In genomic region chr5:127967983-127968592, GRCh38 we compare ENCODE assay signal across 29 cellular contexts.
DNase-seq lines count a peak whose midpoint lies in the region; ATAC-seq, FAIRE-seq and TF ChIP-seq lines count a peak whose summit lies in the region.
"Had no signal": no experiment of that assay in that cellular context is flagged by ENCODE, and none has a peak within 500 bp of the region (broad histone marks: within the 10 kb centered on the region; RNA-seq: fewer than 3 reads in every experiment).

No MANE protein-coding gene starts in this region.

- H3K4me3 ChIP-seq in bronchial epithelial cell (ENCODE audit: low read depth, low read length) (no peak overlapping the region), mucosa of descending colon (no peak overlapping the region)
- H3K4me3 ChIP-seq: GM23338, HAP-1, MG63, Peyer's patch had no signal

- no peak for TF ChIP-seq CTCF in 22Rv1 (IDR thresholded peaks at IDR 0.05)
- no peak for TF ChIP-seq CTCF in bronchial epithelial cell (IDR thresholded peaks at IDR 0.05; ENCODE audit: insufficient read depth, low read length, severe bottlenecking)
- TF ChIP-seq CTCF in foreskin keratinocyte (conservative IDR thresholded peaks at IDR 0.05), result no peak
- TF ChIP-seq CTCF in mucosa of descending colon (IDR thresholded peaks at IDR 0.05), result no peak

- ATAC-seq in foreskin keratinocyte, result peak; percentile 91
- no peak for ATAC-seq in GM19397 (IDR thresholded peaks at IDR 0.05; ENCODE audit: unreplicated experiment)
- ATAC-seq in mucosa of descending colon, result no peak
- ATAC-seq in HG03135 (IDR thresholded peaks at IDR 0.05; ENCODE audit: unreplicated experiment), result no peak
- ATAC-seq: CD8-positive, alpha-beta T cell; GM23338 had no signal

- H3K27ac ChIP-seq in 22Rv1, result peak overlapping the region; percentile 60
- H3K27ac ChIP-seq in foreskin keratinocyte, result peak overlapping the region; percentile 46
- H3K27ac ChIP-seq: C4-2B, Peyer's patch had no signal

- in situ Hi-C loops in G401 (cut with HindIII; ENCODE audit: low sequenced_read_pairs), result no loop called here

- H3K4me1 ChIP-seq in foreskin keratinocyte (peaks cover 32% of the 10 kb centered on the region), mucosa of descending colon (ENCODE audit: low read depth) (peaks cover under 1% of the 10 kb centered on the region)
- H3K4me1 ChIP-seq: Caco-2, HAP-1, Peyer's patch had no signal

- H3K9me3 ChIP-seq in mucosa of descending colon, result no peaks in the 10 kb centered on the region
- H3K9me3 ChIP-seq: HAP-1, MG63, Peyer's patch, SK-N-SH had no signal

- H3K36me3 ChIP-seq in bronchial epithelial cell (ENCODE audit: control insufficient read depth, insufficient read depth, low read length) (peaks cover 4% of the 10 kb centered on the region), mucosa of descending colon (ENCODE audit: low read depth) (no peaks in the 10 kb centered on the region)
- H3K36me3 ChIP-seq: HAP-1, MG63, Peyer's patch had no signal

- H3K27me3 ChIP-seq in bronchial epithelial cell (ENCODE audit: control insufficient read depth, insufficient read depth, low read length) (no peaks in the 10 kb centered on the region), foreskin keratinocyte (no peaks in the 10 kb centered on the region)
- H3K27me3 ChIP-seq: MG63, Peyer's patch had no signal

- peak; percentile 23 for FAIRE-seq in bronchial epithelial cell (lab: Jason Lieb, UNC)
- FAIRE-seq: A204.1, HTR-8/SVneo had no signal

- peak; percentile 38 for DNase-seq in G401 (ENCODE audit: low spot score)
- DNase-seq in bronchial epithelial cell (ENCODE audit: low read depth), result peak; percentile 90
- peak; percentile 69 to 85 for DNase-seq in foreskin keratinocyte
- no peak for DNase-seq in mucosa of descending colon
- DNase-seq: Caco-2; CD8-positive, alpha-beta T cell; DMS 273 treated with DMSO at 0.1 percent for 48 hours; DMS79 treated with DMSO at 0.1 percent for 48 hours; HFFc6; KBM-7; MG63; NCI-H1105 treated with DMSO at 0.1 percent for 48 hours; NCI-H146; NCI-H2029; NCI-H446; NCI-H524 treated with DMSO at 0.1 percent for 48 hours; NCI-H774; NK-92 treated with Interleukin-12 subunit alpha and Interleukin-12 subunit beta, amount 100 ng/mL, for 24 hours; Peyer's patch; SK-N-SH; SW 1271 had no signal

- intact Hi-C loops in mucosa of descending colon (cut with DNase I, micrococcal nuclease), result no loop called here

Comparison
In these comparisons a context has a peak if more than half of its experiments do, and no peak if none do; other contexts are left out.
1. DNase-seq: peak in G401 (single experiment), bronchial epithelial cell (single experiment) and foreskin keratinocyte (2 of 2); none in mucosa of descending colon (0 of 3).